1 cellular context compared by ENCODE assay signal in the genomic region with DNA sequence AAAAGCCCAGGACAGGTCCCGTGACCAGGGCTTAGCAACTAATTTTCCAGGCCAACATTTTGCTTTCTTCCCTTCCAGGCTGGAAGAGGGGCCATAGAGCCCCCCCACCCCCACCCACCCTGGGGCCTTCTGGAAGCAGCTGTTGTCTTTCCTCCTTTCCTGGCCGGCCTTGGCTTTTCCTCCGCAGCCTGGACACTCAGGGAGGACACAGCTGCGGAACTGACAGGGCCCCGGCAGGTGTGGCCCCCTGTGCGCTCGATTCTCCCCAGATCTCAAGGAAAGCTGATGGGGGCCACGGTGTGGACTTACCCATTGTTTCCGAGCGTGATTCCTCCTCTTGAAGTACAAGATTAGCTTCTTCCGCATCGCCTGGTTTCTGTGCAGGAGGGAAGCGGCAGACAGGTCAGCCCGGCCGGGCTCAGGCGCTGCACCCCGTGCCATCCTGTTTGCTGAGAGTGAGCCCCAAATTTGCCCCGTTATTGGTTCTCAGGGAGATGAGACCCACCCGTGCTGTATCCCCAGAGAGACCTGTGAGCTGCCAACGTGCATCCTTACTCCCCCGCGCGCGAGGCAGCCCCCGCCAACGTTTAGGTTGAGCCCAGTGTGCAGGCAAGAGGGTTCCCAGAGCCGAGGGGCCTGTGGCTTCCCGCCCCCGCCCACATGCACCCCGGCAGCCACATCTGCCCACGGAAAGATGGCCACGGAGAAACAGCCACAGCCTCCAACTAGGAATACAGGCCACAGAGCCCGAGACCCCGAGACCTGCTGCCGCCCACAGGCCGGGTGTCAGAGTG.
TF ChIP-seq lines count a peak whose summit lies in the region.

No MANE protein-coding gene starts in this region.

TF ChIP-seq in H1, 55 proteins besides CTCF, POLR2A, EP300 and RAD21:
- no peak for TF ChIP-seq NRF1 (IDR thresholded peaks at IDR 0.05; ENCODE audit: low read depth, low read length)
- peak; percentile 69; the same call in 1 of the 2 replicates for TF ChIP-seq EGR1 (IDR thresholded peaks at IDR 0.05; ENCODE audit: borderline replicate concordance, low read depth, low read length)
- TF ChIP-seq FOSL1 (IDR thresholded peaks at IDR 0.05; ENCODE audit: insufficient read depth, low read depth, low read length), result 0 out of 2 replicates have a peak, but pooled peaks have one; percentile 18
